In genomic region chr3:12070098-12070497, GRCh38 we compare ENCODE assay signal across 5 cellular contexts.
"Had no signal": no experiment of that assay in that cellular context is flagged by ENCODE, and none has a peak within 500 bp of the region (broad histone marks: within the 10 kb centered on the region; RNA-seq: fewer than 3 reads in every experiment).

No MANE protein-coding gene starts in this region.

- DNase-seq: GM23248, GOT3, H7, HCEC 1CT, KBM-7 had no signal

- H3K9ac ChIP-seq: GM23248 had no signal

- H3K4me3 ChIP-seq: GM23248 had no signal

- H2AFZ ChIP-seq: GM23248 had no signal

- H3K27ac ChIP-seq: GM23248 had no signal
